ENCODE assay signal across 8 cellular contexts in genomic region chr17:67491009-67491677, GRCh38.
DNase-seq lines count a peak whose midpoint lies in the region; ATAC-seq and TF ChIP-seq lines count a peak whose summit lies in the region.

No MANE protein-coding gene starts in this region.

- H2BK120ac ChIP-seq in mesendoderm (ENCODE audit: low read depth, low read length): no peak overlapping the region

- DNase-seq in H7 (peak; percentile 49), RKO (ENCODE audit: low spot score) (peak; percentile 20), epithelial cell of proximal tubule (ENCODE audit: low read depth) (peak; percentile 79), mucosa of descending colon (peak; percentile 52 to 85 (median 58)), uterus (peak; percentile 79 to 82), DMS79 treated with DMSO at 0.1 percent for 48 hours (lab: John Stamatoyannopoulos, UW) (no peak), mesendoderm (no peak)
- DNase-seq in activated CD4-positive, alpha-beta T cell treated with anti-CD3 and anti-CD28 coated beads, Interleukin-2, amount 50 U/mL, for 1 hour: no peak

- H3K79me1 ChIP-seq in mesendoderm (ENCODE audit: low read length): peaks cover 9% of the 10 kb centered on the region

- H3K27me3 ChIP-seq in H7 (ENCODE audit: control insufficient read depth, insufficient read depth, low read length) (no peaks in the 10 kb centered on the region), uterus (no peaks in the 10 kb centered on the region), mesendoderm (ENCODE audit: insufficient read depth, low read length, poor library complexity) (no peaks in the 10 kb centered on the region)

- H2BK15ac ChIP-seq in mesendoderm (replicated peaks; ENCODE audit: low read depth): no peak overlapping the region

- H4K8ac ChIP-seq in mesendoderm (ENCODE audit: low read depth, low read length): no peak overlapping the region

- no peak overlapping the region for H4K5ac ChIP-seq in mesendoderm (ENCODE audit: low read length)

- TF ChIP-seq POLR2A in uterus (IDR thresholded peaks at IDR 0.05): peak in 1 of 2 donors; percentile 27

- no CpG with 5 or more reads among the region's 18 CpGs for WGBS in mesendoderm (ENCODE audit: extremely low coverage, insufficient coverage, low lambda C conversion rate)

- H3K4ac ChIP-seq in mesendoderm (ENCODE audit: low read depth, low read length): no peak overlapping the region

- TF ChIP-seq CTCF in epithelial cell of proximal tubule (conservative IDR thresholded peaks at IDR 0.05; ENCODE audit: low read depth, low read length): no peak
- TF ChIP-seq CTCF in mucosa of descending colon (IDR thresholded peaks at IDR 0.05): no peak
- no peak for TF ChIP-seq CTCF in uterus (IDR thresholded peaks at IDR 0.05)

- no peak overlapping the region for H2BK5ac ChIP-seq in mesendoderm (ENCODE audit: low read length)

- H2AK5ac ChIP-seq in mesendoderm (ENCODE audit: low read length): no peak overlapping the region

- H3K4me1 ChIP-seq in mucosa of descending colon (ENCODE audit: low read depth) (no peaks in the 10 kb centered on the region), uterus (peaks cover 0 to 7% of the 10 kb centered on the region in 2 donors), mesendoderm (ENCODE audit: control insufficient read depth, low read depth, low read length) (no peaks in the 10 kb centered on the region)

- H3K79me2 ChIP-seq in mesendoderm (ENCODE audit: control insufficient read depth, insufficient read depth, low read length): peaks cover 17% of the 10 kb centered on the region

- intact Hi-C loops in mucosa of descending colon (cut with DNase I, micrococcal nuclease): no loop called here
- intact Hi-C loops in uterus (cut with DNase I; ENCODE audit: low total_unique reads): no loop called here

- H3K27ac ChIP-seq in uterus (peak overlapping the region; percentile 49 to 68), mesendoderm (ENCODE audit: low read depth, low read length) (no peak overlapping the region)

- H3K9me3 ChIP-seq in mucosa of descending colon (no peaks in the 10 kb centered on the region), uterus (no peaks in the 10 kb centered on the region)

- no peak overlapping the region for H3K18ac ChIP-seq in mesendoderm (ENCODE audit: low read length)

- H3K36me3 ChIP-seq in H7 (replicated peaks; ENCODE audit: control insufficient read depth, insufficient read depth, low read length) (no peaks in the 10 kb centered on the region; the same call in 1 of the 2 replicates), mucosa of descending colon (ENCODE audit: low read depth) (no peaks in the 10 kb centered on the region), uterus (no peaks in the 10 kb centered on the region), mesendoderm (ENCODE audit: control insufficient read depth, insufficient read depth, low read length) (no peaks in the 10 kb centered on the region)

- no peak overlapping the region for H3K23ac ChIP-seq in mesendoderm (ENCODE audit: low read length)

- ATAC-seq in mucosa of descending colon: peak; percentile 88

- H3K4me3 ChIP-seq in H7 (ENCODE audit: insufficient read depth, low read depth, low read length) (no peak overlapping the region), epithelial cell of proximal tubule (ENCODE audit: low read depth, low read length) (peak overlapping the region; percentile 28), mucosa of descending colon (no peak overlapping the region), uterus (no peak overlapping the region), mesendoderm (ENCODE audit: low read length) (no peak overlapping the region)

- no peak overlapping the region for H3K4me2 ChIP-seq in mesendoderm (ENCODE audit: low read length)

- no peak overlapping the region for H3K9ac ChIP-seq in mesendoderm (ENCODE audit: low read length)

- H3K56ac ChIP-seq in mesendoderm (ENCODE audit: low read length): no peak overlapping the region

Comparison
In these comparisons a context has a peak if more than half of its experiments do, and no peak if none do; other contexts are left out.
1. DNase-seq: peak in H7 (single experiment), RKO (single experiment), epithelial cell of proximal tubule (single experiment), mucosa of descending colon (3 of 3) and uterus (2 of 2); none in DMS79 treated with DMSO at 0.1 percent for 48 hours (single experiment), activated CD4-positive, alpha-beta T cell treated with anti-CD3 and anti-CD28 coated beads, Interleukin-2, amount 50 U/mL, for 1 hour (single experiment) and mesendoderm (single experiment).